24 cellular contexts compared by ENCODE assay signal in the genomic region with DNA sequence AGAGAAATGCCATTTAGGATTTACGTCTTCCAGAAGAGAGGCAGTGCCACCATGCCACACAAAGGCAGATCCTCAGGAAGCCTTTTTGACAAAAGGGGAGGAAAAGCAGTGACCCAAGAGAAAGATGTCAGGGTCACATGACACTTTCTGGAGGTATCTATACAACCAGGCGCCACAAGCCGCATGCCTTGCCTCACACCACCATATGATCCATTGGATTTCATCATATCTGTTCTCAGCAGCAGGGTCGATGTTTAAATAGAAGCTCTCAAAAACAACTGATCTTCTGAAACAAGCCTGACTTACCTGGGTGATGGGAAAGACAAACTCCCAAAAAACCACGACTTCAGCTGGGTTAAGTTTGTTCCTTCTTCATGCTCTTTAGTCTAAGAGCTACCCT. TPM values are rescaled to one million over a fixed set of nuclear protein-coding genes. Genes with fewer than 3 reads are reported as not detected.
"Had no signal": no experiment of that assay in that cellular context is flagged by ENCODE, and none has a peak within 500 bp of the region (broad histone marks: within the 10 kb centered on the region; RNA-seq: fewer than 3 reads in every experiment).

No MANE protein-coding gene starts in this region.

- FAIRE-seq: HTR-8/SVneo had no signal

- H3K9ac ChIP-seq: SK-N-SH had no signal

- ATAC-seq: Panc1, PC-3, T-cell had no signal

- DNase-seq: KBM-7, NCI-H1048, NCI-H1105, NCI-H1417, NCI-H1436 treated with DMSO at 0.1 percent for 48 hours, NCI-H1694, NCI-H187 treated with DMSO at 0.1 percent for 48 hours, NCI-H2029 treated with DMSO at 0.1 percent for 48 hours, NCI-H2107, NCI-H2227 treated with DMSO at 0.1 percent for 48 hours, NCI-H510A, NCI-H524 treated with DMSO at 0.1 percent for 48 hours, NCI-H69, NCI-H774, PC-3, SHP77, SK-N-SH, SW 1271, T-cell had no signal

- H3K27ac ChIP-seq: HL-60, RWPE1 had no signal

- H3K4me2 ChIP-seq: SK-N-SH had no signal

- H3K9me3 ChIP-seq: SK-N-SH had no signal

RNA-seq across cellular contexts. Expression of a gene that starts 52.5 kb away (rescaled TPM):
- polyA plus RNA-seq: IgD-negative memory B cell had no signal
